Comparison of ENCODE assay signal across 11 cellular contexts in the genomic region with DNA sequence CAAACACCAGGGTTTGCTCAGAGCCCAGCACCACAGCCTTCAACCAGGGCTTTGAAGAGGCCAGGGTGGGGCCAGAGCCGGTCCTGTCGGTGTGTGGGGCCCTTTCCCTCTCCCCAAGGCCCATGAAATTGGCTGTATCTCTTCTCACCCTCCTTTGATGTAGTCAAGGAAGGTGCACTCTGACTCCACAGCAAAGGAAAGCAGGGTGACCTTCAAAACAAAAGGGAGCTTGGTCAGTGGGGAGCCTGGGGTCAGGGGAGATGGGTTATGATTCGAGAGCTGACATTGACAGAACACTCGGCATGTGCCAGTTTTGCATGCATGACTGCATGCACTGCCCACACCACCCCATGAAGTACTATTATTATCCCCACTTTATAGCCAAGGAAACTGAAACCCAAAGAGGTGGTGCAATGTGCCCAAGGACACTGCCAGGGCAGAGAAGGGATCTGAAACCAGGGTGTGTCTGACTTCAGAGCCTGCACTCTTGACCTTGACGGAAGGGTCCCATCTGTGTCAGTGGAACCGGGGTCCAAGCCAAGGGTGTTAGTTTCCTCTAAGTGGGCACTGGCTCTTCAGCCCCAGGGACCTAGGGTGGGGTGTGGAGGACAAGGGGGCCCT. TPM values are rescaled to one million over a fixed set of nuclear protein-coding genes. Genes with fewer than 3 reads are reported as not detected.
DNase-seq lines count a peak whose midpoint lies in the region; ATAC-seq and TF ChIP-seq lines count a peak whose summit lies in the region.
"Had no signal": no experiment of that assay in that cellular context is flagged by ENCODE, and none has a peak within 500 bp of the region (broad histone marks: within the 10 kb centered on the region; RNA-seq: fewer than 3 reads in every experiment).

No MANE protein-coding gene starts in this region.

- H3K9me3 ChIP-seq in WERI-Rb-1 (ENCODE audit: severe bottlenecking) (peaks cover 15% of the 10 kb centered on the region), psoas muscle (peaks cover 4% of the 10 kb centered on the region), SJCRH30 (replicated peaks) (no peaks in the 10 kb centered on the region)
- H3K9me3 ChIP-seq: ovary had no signal

- H3K4me3 ChIP-seq in WERI-Rb-1 (ENCODE audit: low read depth, low read length) (peak overlapping the region; percentile 6; the same call in 1 of the 2 replicates), psoas muscle (no peak overlapping the region), SJCRH30 (no peak overlapping the region)
- H3K4me3 ChIP-seq: ovary had no signal

- no peaks in the 10 kb centered on the region for H3K27me3 ChIP-seq in WERI-Rb-1 (ENCODE audit: insufficient read depth, low read depth, severe bottlenecking)
- no peaks in the 10 kb centered on the region for H3K27me3 ChIP-seq in psoas muscle (ENCODE audit: insufficient read depth in 3 of 3, low read length in 2 of 3)
- no peaks in the 10 kb centered on the region for H3K27me3 ChIP-seq in SJCRH30
- H3K27me3 ChIP-seq: ovary had no signal

- peak; percentile 63 for ATAC-seq in HG03175 (IDR thresholded peaks at IDR 0.05; ENCODE audit: unreplicated experiment)
- peak; percentile 84 to 97 (median 90) for ATAC-seq in psoas muscle

- intact Hi-C loops in psoas muscle (cut with DNase I) = loop anchor here (5.0 to 10.0 kb wide), 2 partner anchors 56 to 328 kb away; a partner anchor contains a TSS

- DNase-seq in NCI-H2029 treated with DMSO at 0.1 percent for 48 hours (lab: John Stamatoyannopoulos, UW) (peak; percentile 15), NCI-H2029 (lab: John Stamatoyannopoulos, UW) (no peak), WERI-Rb-1 (no peak), psoas muscle (peak; percentile 34 to 75), cortex of kidney (lab: John Stamatoyannopoulos, UW) (no peak), SJCRH30 (no peak), NCI-H1417 treated with DMSO at 0.1 percent for 48 hours (lab: John Stamatoyannopoulos, UW) (no peak)
- DNase-seq: 8988T, ovary had no signal

- peaks cover 26% of the 10 kb centered on the region for H3K4me1 ChIP-seq in psoas muscle
- H3K4me1 ChIP-seq in SJCRH30 = peaks cover 2% of the 10 kb centered on the region; the same call in 1 of the 2 replicates

- H3K27ac ChIP-seq in WERI-Rb-1 = peak overlapping the region; percentile 74
- H3K27ac ChIP-seq in psoas muscle = peak overlapping the region; percentile 64
- no peak overlapping the region for H3K27ac ChIP-seq in SJCRH30
- H3K27ac ChIP-seq: ovary had no signal

- H3K36me3 ChIP-seq in WERI-Rb-1 (no peaks in the 10 kb centered on the region), psoas muscle (ENCODE audit: insufficient read depth in 1 of 2, low read depth in 1 of 2) (no peaks in the 10 kb centered on the region), SJCRH30 (no peaks in the 10 kb centered on the region)
- H3K36me3 ChIP-seq: ovary had no signal

- WGBS in psoas muscle, 3 donors = 24 to 34% (median 29%) methylated on average over 6 of the region's 6 CpGs

- TF ChIP-seq CTCF in WERI-Rb-1 (IDR thresholded peaks at IDR 0.05; ENCODE audit: low read depth, low read length) = no peak
- TF ChIP-seq CTCF in psoas muscle (IDR thresholded peaks at IDR 0.05) = no peak

RNA-seq across cellular contexts. Expression of a gene that starts 55.4 kb away (rescaled TPM):
- total RNA-seq in psoas muscle = under 1 TPM in 1 of 4 donors, not detected in 3; 0.06 TPM
- polyA plus RNA-seq in psoas muscle = under 1 TPM in 1 of 3 donors, not detected in 2; 0.01 TPM
- not detected in 2 replicates for total RNA-seq in SJCRH30 (2014; rRNA removed; shearing (Covaris generic))
- total RNA-seq: SK-MEL-5 had no signal

Comparison
In these comparisons a context has a peak if more than half of its experiments do, and no peak if none do; other contexts are left out.
1. DNase-seq: peak in NCI-H2029 treated with DMSO at 0.1 percent for 48 hours (single experiment) and psoas muscle (2 of 2); none in NCI-H2029 (single experiment), WERI-Rb-1 (single experiment), cortex of kidney (single experiment), SJCRH30 (0 of 2) and NCI-H1417 treated with DMSO at 0.1 percent for 48 hours (single experiment).